11 cellular contexts compared by ENCODE assay signal in genomic region chr11:65854161-65854592, GRCh38. TPM values are rescaled to one million over a fixed set of nuclear protein-coding genes. Genes with fewer than 3 reads are reported as not detected.
DNase-seq lines count a peak whose midpoint lies in the region; TF ChIP-seq lines count a peak whose summit lies in the region.
"Had no signal": no experiment of that assay in that cellular context is flagged by ENCODE, and none has a peak within 500 bp of the region (broad histone marks: within the 10 kb centered on the region; RNA-seq: fewer than 3 reads in every experiment).

No MANE protein-coding gene starts in this region.

- peak overlapping the region; percentile 97 to 100 (median 100) for H3K27ac ChIP-seq in transverse colon
- H3K27ac ChIP-seq: testis had no signal

- H3K4me3 Mint-ChIP-seq in activated naive CD4-positive, alpha-beta T cell treated with anti-CD3 and anti-CD28 coated beads for 36 hours, result peak overlapping the region; percentile 2
- H3K4me3 Mint-ChIP-seq in activated T-helper 2 cell treated with anti-CD3 and anti-CD28 coated beads, Interferon-gamma antibody, Interleukin-2, Interleukin-4, amounts not matched to agents 10 μg/mL and 5 μg/mL and 100 μg/mL, durations not matched to agents 14 hours and 24 hours and 36 hours (ENCODE audit: low read depth), result peak overlapping the region; percentile 71
- peak overlapping the region; percentile 4 for H3K4me3 Mint-ChIP-seq in mesothelial cell of epicardium

- 70% methylated on average over 4 of the region's 4 CpGs; no CpG with 5 or more reads in 1 of the 2 donors for WGBS in transverse colon (ENCODE audit: low coverage in 1 of 2), 2 donors

- H3K27ac Mint-ChIP-seq in activated naive CD4-positive, alpha-beta T cell treated with anti-CD3 and anti-CD28 coated beads for 36 hours, result no peak overlapping the region
- H3K27ac Mint-ChIP-seq in activated T-helper 2 cell treated with anti-CD3 and anti-CD28 coated beads, Interferon-gamma antibody, Interleukin-2, Interleukin-4, amounts not matched to agents 10 μg/mL and 5 μg/mL and 100 μg/mL, durations not matched to agents 14 hours and 24 hours and 36 hours, result no peak overlapping the region
- no peak overlapping the region for H3K27ac Mint-ChIP-seq in mesothelial cell of epicardium

- TF ChIP-seq EP300 in transverse colon (IDR thresholded peaks at IDR 0.05; ENCODE audit: low read depth), result peak; percentile 18

- peaks cover 8% of the 10 kb centered on the region for H3K9me3 Mint-ChIP-seq in activated naive CD4-positive, alpha-beta T cell treated with anti-CD3 and anti-CD28 coated beads for 36 hours
- H3K9me3 Mint-ChIP-seq in activated T-helper 2 cell treated with anti-CD3 and anti-CD28 coated beads, Interferon-gamma antibody, Interleukin-2, Interleukin-4, amounts not matched to agents 10 μg/mL and 5 μg/mL and 100 μg/mL, durations not matched to agents 14 hours and 24 hours and 36 hours, result peaks cover 9% of the 10 kb centered on the region
- no peaks in the 10 kb centered on the region for H3K9me3 Mint-ChIP-seq in mesothelial cell of epicardium

- H3K4me1 Mint-ChIP-seq in activated naive CD4-positive, alpha-beta T cell treated with anti-CD3 and anti-CD28 coated beads for 36 hours (ENCODE audit: low read depth), result peaks cover 36% of the 10 kb centered on the region
- H3K4me1 Mint-ChIP-seq in activated T-helper 2 cell treated with anti-CD3 and anti-CD28 coated beads, Interferon-gamma antibody, Interleukin-2, Interleukin-4, amounts not matched to agents 10 μg/mL and 5 μg/mL and 100 μg/mL, durations not matched to agents 14 hours and 24 hours and 36 hours (ENCODE audit: low read depth), result peaks cover 25% of the 10 kb centered on the region
- peaks cover 24% of the 10 kb centered on the region for H3K4me1 Mint-ChIP-seq in mesothelial cell of epicardium

- peak; percentile 77 for TF ChIP-seq POLR2A in transverse colon (IDR thresholded peaks at IDR 0.05)

- peaks cover 50% of the 10 kb centered on the region for H3K36me3 Mint-ChIP-seq in activated naive CD4-positive, alpha-beta T cell treated with anti-CD3 and anti-CD28 coated beads for 36 hours (ENCODE audit: low read depth)
- peaks cover 72% of the 10 kb centered on the region for H3K36me3 Mint-ChIP-seq in activated T-helper 2 cell treated with anti-CD3 and anti-CD28 coated beads, Interferon-gamma antibody, Interleukin-2, Interleukin-4, amounts not matched to agents 10 μg/mL and 5 μg/mL and 100 μg/mL, durations not matched to agents 14 hours and 24 hours and 36 hours (ENCODE audit: low read depth)
- H3K36me3 Mint-ChIP-seq in mesothelial cell of epicardium, result peaks cover 38% of the 10 kb centered on the region

- peak overlapping the region in 1 of 4 donors; percentile 84 for H3K4me3 ChIP-seq in transverse colon
- H3K4me3 ChIP-seq: testis had no signal

- no peaks in the 10 kb centered on the region for H3K27me3 ChIP-seq in transverse colon
- H3K27me3 ChIP-seq: testis had no signal

- intact Hi-C loops in activated naive CD4-positive, alpha-beta T cell treated with anti-CD3 and anti-CD28 coated beads for 36 hours (cut with micrococcal nuclease), result no loop called here
- intact Hi-C loops in activated T-helper 2 cell treated with anti-CD3 and anti-CD28 coated beads, Interferon-gamma antibody, Interleukin-2, Interleukin-4, amounts not matched to agents 10 μg/mL and 5 μg/mL and 100 μg/mL, durations not matched to agents 14 hours and 24 hours and 36 hours (cut with micrococcal nuclease), result loop anchor here (10.0 kb wide), 2 partner anchors 279 to 769 kb away; partner anchors contain the start of genes CDCA5, EHBP1L1, FAM89B and ZFPL1
- intact Hi-C loops in transverse colon (cut with DNase I; ENCODE audit: low total_unique reads), result no loop called here

- DNase-seq in activated naive CD4-positive, alpha-beta T cell treated with anti-CD3 and anti-CD28 coated beads for 36 hours, result no peak
- no peak for DNase-seq in activated naive CD4-positive, alpha-beta T cell treated with Interleukin-2 at 50 U/mL for 16 hours
- DNase-seq in activated T-helper 2 cell treated with anti-CD3 and anti-CD28 coated beads, Interferon-gamma antibody, Interleukin-2, Interleukin-4, amounts not matched to agents 10 μg/mL and 5 μg/mL and 100 μg/mL, durations not matched to agents 14 hours and 24 hours and 36 hours (ENCODE audit: low spot score), result no peak
- DNase-seq in mesothelial cell of epicardium (ENCODE audit: low spot score in 2 of 2, unreplicated experiment in 2 of 2) (peak in 1 of 2 experiments; percentile 20), transverse colon (peak; percentile 91), germinal center (ENCODE audit: low spot score) (no peak), DMS 273 treated with DMSO at 0.1 percent for 48 hours (lab: John Stamatoyannopoulos, UW) (no peak)
- no peak for DNase-seq in stimulated activated CD4-positive, alpha-beta T cell treated with anti-CD3 and anti-CD28 coated beads, Interleukin-4, amount 100 ng/mL, for 1 hour
- DNase-seq: NCI-H1436; stimulated activated CD4-positive, alpha-beta T cell treated with anti-CD3 and anti-CD28 coated beads, Interleukin-2, amount 100 ng/mL, for 48 hours; testis had no signal

- CTCF ChIA-PET in activated naive CD4-positive, alpha-beta T cell treated with anti-CD3 and anti-CD28 coated beads for 36 hours (lab: Charles Lee), result interaction anchor here (0.9 to 6.0 kb wide), 2 partner anchors 30 to 33 kb away, joined by 3 to 34 read pairs; no protein-coding TSS in a partner anchor

- TF ChIP-seq CTCF in mesothelial cell of epicardium (IDR thresholded peaks at IDR 0.05; ENCODE audit: unreplicated experiment), result no peak
- TF ChIP-seq CTCF in transverse colon (IDR thresholded peaks at IDR 0.05), result no peak

- in situ Hi-C loops in transverse colon (cut with MboI; ENCODE audit: low pct_ligation_motif_present in 1 of 4, low pct_unique_long_range_greater_than_20kb in 1 of 4, low sequenced_read_pairs in 3 of 4), result no loop called here

- peaks cover 2 to 28% (median 14%) of the 10 kb centered on the region in 4 donors for H3K36me3 ChIP-seq in transverse colon

- H3K27me3 Mint-ChIP-seq in activated naive CD4-positive, alpha-beta T cell treated with anti-CD3 and anti-CD28 coated beads for 36 hours (ENCODE audit: low read depth), result no peaks in the 10 kb centered on the region
- no peaks in the 10 kb centered on the region for H3K27me3 Mint-ChIP-seq in activated T-helper 2 cell treated with anti-CD3 and anti-CD28 coated beads, Interferon-gamma antibody, Interleukin-2, Interleukin-4, amounts not matched to agents 10 μg/mL and 5 μg/mL and 100 μg/mL, durations not matched to agents 14 hours and 24 hours and 36 hours (ENCODE audit: low read depth)
- no peaks in the 10 kb centered on the region for H3K27me3 Mint-ChIP-seq in mesothelial cell of epicardium (ENCODE audit: low read depth)

- H3K9me3 ChIP-seq in transverse colon, result no peaks in the 10 kb centered on the region
- H3K9me3 ChIP-seq: testis had no signal

- H3K4me1 ChIP-seq in transverse colon, result peaks cover 31 to 55% (median 51%) of the 10 kb centered on the region in 4 donors

RNA-seq across cellular contexts. Expression of gene CFL1, which starts 3.8 kb away (rescaled TPM):
- total RNA-seq in activated naive CD4-positive, alpha-beta T cell treated with anti-CD3 and anti-CD28 coated beads for 36 hours, result 1,000 to 10,000 TPM; 1,043 to 1,085 TPM
- 1,155 and 1,184 TPM in 2 replicates for total RNA-seq in activated T-helper 2 cell treated with anti-CD3 and anti-CD28 coated beads, Interferon-gamma antibody, Interleukin-2, Interleukin-4, amounts not matched to agents 10 μg/mL and 5 μg/mL and 100 μg/mL, durations not matched to agents 14 hours and 24 hours and 36 hours
- 730 to 758 TPM (median 736 TPM) in 3 replicates for total RNA-seq in mesothelial cell of epicardium
- total RNA-seq in transverse colon, result 1,000 to 10,000 TPM; 1,308 to 1,852 (median 1,703) TPM

RNA-seq across cellular contexts. Expression of gene MUS81, which starts 6.1 kb away (rescaled TPM):
- 10 to 100 TPM; 51.4 to 54.7 TPM for total RNA-seq in activated naive CD4-positive, alpha-beta T cell treated with anti-CD3 and anti-CD28 coated beads for 36 hours
- 84.9 and 90.5 TPM in 2 replicates for total RNA-seq in activated T-helper 2 cell treated with anti-CD3 and anti-CD28 coated beads, Interferon-gamma antibody, Interleukin-2, Interleukin-4, amounts not matched to agents 10 μg/mL and 5 μg/mL and 100 μg/mL, durations not matched to agents 14 hours and 24 hours and 36 hours
- 73.3 to 74.9 TPM (median 73.7 TPM) in 3 replicates for total RNA-seq in mesothelial cell of epicardium
- 100 to 1,000 TPM in 1 of 4 donors, 10 to 100 TPM in 3; 58.3 to 191 (median 81.2) TPM for total RNA-seq in transverse colon

RNA-seq across cellular contexts. Expression of gene EFEMP2, which starts 18.4 kb away (rescaled TPM):
- 10 to 100 TPM; 10.1 to 11.5 TPM for total RNA-seq in activated naive CD4-positive, alpha-beta T cell treated with anti-CD3 and anti-CD28 coated beads for 36 hours
- 8.8 and 9.2 TPM in 2 replicates for total RNA-seq in activated T-helper 2 cell treated with anti-CD3 and anti-CD28 coated beads, Interferon-gamma antibody, Interleukin-2, Interleukin-4, amounts not matched to agents 10 μg/mL and 5 μg/mL and 100 μg/mL, durations not matched to agents 14 hours and 24 hours and 36 hours
- total RNA-seq in mesothelial cell of epicardium, result 203 to 216 TPM (median 211 TPM) in 3 replicates
- 10 to 100 TPM; 15.2 to 34.4 (median 25.1) TPM for total RNA-seq in transverse colon

RNA-seq across cellular contexts. Expression of gene SNX32, which starts 20.4 kb away (rescaled TPM):
- 1 to 10 TPM; 1.5 to 2.0 TPM for total RNA-seq in activated naive CD4-positive, alpha-beta T cell treated with anti-CD3 and anti-CD28 coated beads for 36 hours
- 0.64 and 0.96 TPM in 2 replicates for total RNA-seq in activated T-helper 2 cell treated with anti-CD3 and anti-CD28 coated beads, Interferon-gamma antibody, Interleukin-2, Interleukin-4, amounts not matched to agents 10 μg/mL and 5 μg/mL and 100 μg/mL, durations not matched to agents 14 hours and 24 hours and 36 hours
- total RNA-seq in mesothelial cell of epicardium (6.8 to 10.7 TPM (median 7.5 TPM) in 3 replicates), transverse colon (10 to 100 TPM in 1 of 4 donors, 1 to 10 TPM in 1, under 1 TPM in 1, not detected in 1; 0.60 to 10.0 (median 1.6) TPM)

RNA-seq across cellular contexts. Expression of gene CTSW, which starts 25.5 kb away (rescaled TPM):
- under 1 TPM; 0.91 to 0.95 TPM for total RNA-seq in activated naive CD4-positive, alpha-beta T cell treated with anti-CD3 and anti-CD28 coated beads for 36 hours
- total RNA-seq in activated T-helper 2 cell treated with anti-CD3 and anti-CD28 coated beads, Interferon-gamma antibody, Interleukin-2, Interleukin-4, amounts not matched to agents 10 μg/mL and 5 μg/mL and 100 μg/mL, durations not matched to agents 14 hours and 24 hours and 36 hours, result 10.0 and 10.3 TPM in 2 replicates
- total RNA-seq in mesothelial cell of epicardium (not detected in 3 replicates), transverse colon (1 to 10 TPM in 2 of 4 donors, not detected in 2; 1.1 to 1.8 TPM)

Comparison
In these comparisons a context has a peak if more than half of its experiments do, and no peak if none do; other contexts are left out.
1. H3K4me3 Mint-ChIP-seq: peak in every context shown above with its lines; median percentile 71 in activated T-helper 2 cell treated with anti-CD3 and anti-CD28 coated beads, Interferon-gamma antibody, Interleukin-2, Interleukin-4, amounts not matched to agents 10 μg/mL and 5 μg/mL and 100 μg/mL, durations not matched to agents 14 hours and 24 hours and 36 hours; 4 in mesothelial cell of epicardium; 2 in activated naive CD4-positive, alpha-beta T cell treated with anti-CD3 and anti-CD28 coated beads for 36 hours.